ENCODE assay signal across 9 cellular contexts in genomic region chr22:46815896-46816721, GRCh38. TPM values are rescaled to one million over a fixed set of nuclear protein-coding genes. Genes with fewer than 3 reads are reported as not detected.
DNase-seq lines count a peak whose midpoint lies in the region; ATAC-seq, FAIRE-seq and TF ChIP-seq lines count a peak whose summit lies in the region.
"Had no signal": no experiment of that assay in that cellular context is flagged by ENCODE, and none has a peak within 500 bp of the region (broad histone marks: within the 10 kb centered on the region; RNA-seq: fewer than 3 reads in every experiment).

No MANE protein-coding gene starts in this region.

- no peak overlapping the region for H2AFZ ChIP-seq in mammary epithelial cell (ENCODE audit: low read depth, low read length)

- no peaks in the 10 kb centered on the region for H3K27me3 Mint-ChIP-seq in MCF 10A (ENCODE audit: insufficient read depth, unreplicated experiment)
- H3K27me3 Mint-ChIP-seq in activated naive CD8-positive, alpha-beta T cell treated with anti-CD3 and anti-CD28 coated beads, Interleukin-2, amount 50 U/mL, for 24 hours, result no peaks in the 10 kb centered on the region
- H3K27me3 Mint-ChIP-seq: naive thymus-derived CD8-positive, alpha-beta T cell had no signal

- FAIRE-seq in kidney (lab: Jason Lieb, UNC), result no peak
- peak; percentile 44 for FAIRE-seq in urothelium cell line (lab: Jason Lieb, UNC)

- no peak for TF ChIP-seq CTCF in MCF 10A (IDR thresholded peaks at IDR 0.05; ENCODE audit: unreplicated experiment)
- no peak for TF ChIP-seq CTCF in mammary epithelial cell (conservative IDR thresholded peaks at IDR 0.05 in 1 of 2, IDR thresholded peaks at IDR 0.05 in 1 of 2; ENCODE audit: extremely low read depth in 1 of 2, insufficient read depth in 1 of 2, low read depth in 1 of 2, low read length in 2 of 2)
- TF ChIP-seq CTCF in kidney (IDR thresholded peaks at IDR 0.05; ENCODE audit: borderline replicate concordance, extremely low read depth, insufficient read depth), result no peak

- peaks cover 17% of the 10 kb centered on the region for H3K4me1 Mint-ChIP-seq in MCF 10A (ENCODE audit: insufficient read depth, unreplicated experiment)
- peaks cover 50% of the 10 kb centered on the region for H3K4me1 Mint-ChIP-seq in activated naive CD8-positive, alpha-beta T cell treated with anti-CD3 and anti-CD28 coated beads, Interleukin-2, amount 50 U/mL, for 24 hours

- in situ Hi-C loops in mammary epithelial cell (cut with MboI; ENCODE audit: low sequenced_read_pairs in 2 of 2), result no loop called here

- intact Hi-C loops in MCF 10A (cut with micrococcal nuclease) (no loop called here), mammary epithelial cell (cut with micrococcal nuclease) (no loop called here), kidney (cut with DNase I) (no loop called here)

- peak; percentile 78 for ATAC-seq in activated naive CD8-positive, alpha-beta T cell treated with anti-CD3 and anti-CD28 coated beads, Interleukin-2, amount 50 U/mL, for 24 hours

- POLR2A ChIA-PET in MCF 10A (lab: Yijun Ruan, JAX), result interaction anchor here (0.6 to 1.3 kb wide), 3 partner anchors 13 to 53 kb away, joined by 3 to 4 read pairs (median 3); partner anchors contain the start of gene TBC1D22A

- peaks cover 7% of the 10 kb centered on the region for H3K36me3 Mint-ChIP-seq in MCF 10A (ENCODE audit: insufficient read depth, unreplicated experiment)
- peaks cover 43% of the 10 kb centered on the region for H3K36me3 Mint-ChIP-seq in activated naive CD8-positive, alpha-beta T cell treated with anti-CD3 and anti-CD28 coated beads, Interleukin-2, amount 50 U/mL, for 24 hours (ENCODE audit: low read depth)

- H3K4me2 ChIP-seq in mammary epithelial cell (ENCODE audit: insufficient read depth, low read depth, low read length), result no peak overlapping the region

- H3K36me3 ChIP-seq in mammary epithelial cell (ENCODE audit: insufficient read depth, low read length) (no peaks in the 10 kb centered on the region), kidney (ENCODE audit: control insufficient read depth in 1 of 2, insufficient read depth in 2 of 2, low read length in 2 of 2) (peaks cover 0 to 2% of the 10 kb centered on the region in 2 donors)

- BruUV-seq in MCF 10A (replicated peaks; lab: Mats Ljungman, UMichigan), result no TSS peak
- no TSS peak for BruUV-seq in mammary epithelial cell (replicated peaks; lab: Mats Ljungman, UMichigan)

- dilution Hi-C loops in mammary epithelial cell (cut with HindIII; ENCODE audit: low sequenced_read_pairs), result no loop called here

- CTCF ChIA-PET in MCF 10A (lab: Yijun Ruan, JAX) (interaction anchor here (0.6 to 8.7 kb wide), 4 partner anchors 14 to 127 kb away, joined by 3 to 78 read pairs (median 3); no protein-coding TSS in a partner anchor), mammary epithelial cell (lab: Charles Lee; ENCODE audit: low non-redundant PET) (no interaction called here)

- no peak overlapping the region for H3K4me3 Mint-ChIP-seq in MCF 10A (ENCODE audit: unreplicated experiment)
- no peak overlapping the region for H3K4me3 Mint-ChIP-seq in activated naive CD8-positive, alpha-beta T cell treated with anti-CD3 and anti-CD28 coated beads, Interleukin-2, amount 50 U/mL, for 24 hours
- H3K4me3 Mint-ChIP-seq: naive thymus-derived CD8-positive, alpha-beta T cell had no signal

- H3K9me3 ChIP-seq in mammary epithelial cell (replicated peaks; ENCODE audit: insufficient read depth, low read length) (no peaks in the 10 kb centered on the region), kidney (ENCODE audit: control insufficient read depth in 1 of 2, low read length in 2 of 2) (no peaks in the 10 kb centered on the region)

- DNase-seq in MCF 10A (ENCODE audit: unreplicated experiment), result peak; percentile 17
- DNase-seq in mammary epithelial cell, result no peak
- no peak for DNase-seq in activated naive CD8-positive, alpha-beta T cell treated with anti-CD3 and anti-CD28 coated beads, Interleukin-2, amount 50 U/mL, for 24 hours
- DNase-seq in kidney, result peak; percentile 59
- no peak for DNase-seq in urothelium cell line (ENCODE audit: low spot score)
- no peak for DNase-seq in SHP77 treated with DMSO at 0.1 percent for 48 hours (lab: John Stamatoyannopoulos, UW)
- DNase-seq in activated naive CD4-positive, alpha-beta T cell treated with Interleukin-2 at 50 U/mL for 16 hours, result no peak
- DNase-seq in retina, result no peak
- DNase-seq: naive thymus-derived CD8-positive, alpha-beta T cell had no signal

- no peaks in the 10 kb centered on the region for H3K27me3 ChIP-seq in mammary epithelial cell (ENCODE audit: insufficient read depth, low read length)

- WGBS in mammary epithelial cell (ENCODE audit: low coverage, missing lambda C conversion rate), result 62% methylated on average over 10 of the region's 15 CpGs

- peaks cover 69% of the 10 kb centered on the region for H3K79me2 ChIP-seq in mammary epithelial cell (ENCODE audit: insufficient read depth, low read length)

- H3K27ac Mint-ChIP-seq in MCF 10A (ENCODE audit: low read depth, unreplicated experiment), result peak overlapping the region; percentile 19
- peak overlapping the region; percentile 9 for H3K27ac Mint-ChIP-seq in activated naive CD8-positive, alpha-beta T cell treated with anti-CD3 and anti-CD28 coated beads, Interleukin-2, amount 50 U/mL, for 24 hours

- no peaks in the 10 kb centered on the region for H4K20me1 ChIP-seq in mammary epithelial cell (ENCODE audit: insufficient read depth, low read length)

- H3K27ac ChIP-seq in mammary epithelial cell (ENCODE audit: insufficient read depth, low read depth, low read length) (no peak overlapping the region), kidney (ENCODE audit: low read depth in 2 of 2, low read length in 2 of 2) (peak overlapping the region; percentile 56 to 88)

- H3K4me1 ChIP-seq in mammary epithelial cell (ENCODE audit: insufficient read depth, low read length) (peaks cover 12% of the 10 kb centered on the region), kidney (ENCODE audit: control insufficient read depth in 1 of 2, insufficient read depth in 1 of 2, low read depth in 1 of 2, low read length in 2 of 2) (peaks cover 16 to 21% of the 10 kb centered on the region in 2 donors)

- H3K9ac ChIP-seq in mammary epithelial cell (ENCODE audit: insufficient read depth, low read length) (no peak overlapping the region), kidney (ENCODE audit: low read length in 2 of 2) (peak overlapping the region in 1 of 2 donors; percentile 41)

- H3K9me3 Mint-ChIP-seq in MCF 10A (ENCODE audit: unreplicated experiment), result no peaks in the 10 kb centered on the region
- peaks cover 10% of the 10 kb centered on the region for H3K9me3 Mint-ChIP-seq in activated naive CD8-positive, alpha-beta T cell treated with anti-CD3 and anti-CD28 coated beads, Interleukin-2, amount 50 U/mL, for 24 hours

- H3K4me3 ChIP-seq in mammary epithelial cell (replicated peaks in 1 of 3; ENCODE audit: insufficient read depth in 1 of 3, low read depth in 2 of 3, low read length in 3 of 3) (no peak overlapping the region), kidney (ENCODE audit: low read length in 2 of 2) (peak overlapping the region in 1 of 2 donors; percentile 41)

RNA-seq across cellular contexts. Expression of gene TBC1D22A, which starts 53.7 kb away (rescaled TPM):
- 26.0 and 27.7 TPM in 2 replicates for total RNA-seq in MCF 10A (2022)
- total RNA-seq in mammary epithelial cell, result 10 to 100 TPM; 19.3 to 27.0 TPM
- polyA plus RNA-seq in mammary epithelial cell, result 17.0 TPM
- 6.4 TPM for polyA minus RNA-seq in mammary epithelial cell
- total RNA-seq in kidney, result 39.4 TPM
- 24.6 TPM for polyA plus RNA-seq in kidney (ENCODE audit: insufficient read depth, low read depth, low replicate concordance)

Comparison
In these comparisons a context has a peak if more than half of its experiments do, and no peak if none do; other contexts are left out.
1. DNase-seq: peak in MCF 10A (single experiment) and kidney (single experiment); none in mammary epithelial cell (single experiment), activated naive CD8-positive, alpha-beta T cell treated with anti-CD3 and anti-CD28 coated beads, Interleukin-2, amount 50 U/mL, for 24 hours (single experiment), urothelium cell line (single experiment), SHP77 treated with DMSO at 0.1 percent for 48 hours (single experiment), activated naive CD4-positive, alpha-beta T cell treated with Interleukin-2 at 50 U/mL for 16 hours (single experiment) and retina (single experiment).